15 cellular contexts compared by ENCODE assay signal in the genomic region with DNA sequence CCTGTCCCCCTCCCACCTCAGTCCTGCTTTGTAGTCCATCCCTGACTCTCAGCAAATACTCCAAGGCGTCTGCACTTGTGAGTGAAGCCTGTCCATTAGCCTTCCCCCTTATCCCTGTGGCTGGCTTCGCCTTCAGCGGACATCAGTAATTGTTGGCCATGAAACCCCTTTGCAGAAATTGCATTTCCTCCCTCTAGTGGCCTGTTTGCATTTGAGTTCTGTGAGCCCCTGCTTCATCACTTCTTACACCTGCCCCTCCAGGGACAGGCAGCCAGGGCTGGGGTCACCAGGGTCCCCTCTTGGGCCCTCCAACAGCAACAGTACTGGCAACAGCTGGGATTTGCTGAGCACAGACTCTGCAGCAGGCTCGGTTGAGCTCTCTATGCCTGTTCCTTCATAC. TPM values are rescaled to one million over a fixed set of nuclear protein-coding genes. Genes with fewer than 3 reads are reported as not detected.
A peak's percentile ranks its signal among the peaks of the same experiment; 100 is the strongest.
DNase-seq lines count a peak whose midpoint lies in the region; ATAC-seq, FAIRE-seq and TF ChIP-seq lines count a peak whose summit lies in the region.
"Had no signal": no experiment of that assay in that cellular context is flagged by ENCODE, and none has a peak within 500 bp of the region (broad histone marks: within the 10 kb centered on the region; RNA-seq: fewer than 3 reads in every experiment).

No MANE protein-coding gene starts in this region.

- TF ChIP-seq RAD21 in K562 (CRISPR knock-in tag; conservative IDR thresholded peaks at IDR 0.05 in 1 of 2, IDR thresholded peaks at IDR 0.05 in 1 of 2) = no peak

- no peak for TF ChIP-seq POLR2A in K562 (conservative IDR thresholded peaks at IDR 0.05)

- CTCF ChIA-PET in AG04450 (lab: Charles Lee) = interaction anchor here (1.0 kb wide), 1 partner anchor 8 kb away, joined by 4 read pairs; no protein-coding TSS in a partner anchor
- CTCF ChIA-PET in K562 (lab: Yijun Ruan, JAX; ENCODE audit: low intra/inter-chr PET ratio) = no interaction called here
- CTCF ChIA-PET in GM10248 (lab: Yijun Ruan, JAX) = interaction anchor here (2.1 to 17.0 kb wide), 2 partner anchors 13 to 94 kb away, joined by 8 to 550 read pairs; no protein-coding TSS in a partner anchor

- H2AFZ ChIP-seq in K562 (ENCODE audit: low read depth, low read length) = no peak overlapping the region

- no peaks in the 10 kb centered on the region for H3K4me1 Mint-ChIP-seq in stimulated activated naive B cell treated with anti-CD40 and anti-IgM and Interleukin-4, amounts not matched to agents 10 μg/mL and 1 μg/mL and 100 μg/mL, for 72 hours

- H3K36me3 Mint-ChIP-seq in stimulated activated naive B cell treated with anti-CD40 and anti-IgM and Interleukin-4, amounts not matched to agents 10 μg/mL and 1 μg/mL and 100 μg/mL, for 72 hours = peaks cover 10 to 19% of the 10 kb centered on the region in 2 donors

- peaks cover 9 to 17% of the 10 kb centered on the region in 2 donors for H3K27me3 Mint-ChIP-seq in stimulated activated naive B cell treated with anti-CD40 and anti-IgM and Interleukin-4, amounts not matched to agents 10 μg/mL and 1 μg/mL and 100 μg/mL, for 72 hours

- TF ChIP-seq EP300 in K562 (IDR thresholded peaks at IDR 0.05; ENCODE audit: low read length) = no peak

- peaks cover 3% of the 10 kb centered on the region; the same call in 1 of the 2 replicates for H3K36me3 ChIP-seq in H7 (replicated peaks; ENCODE audit: control insufficient read depth, insufficient read depth, low read length)
- H3K36me3 ChIP-seq in K562 (ENCODE audit: control insufficient read depth, insufficient read depth, low read length) = no peaks in the 10 kb centered on the region
- H3K36me3 ChIP-seq in mucosa of rectum (ENCODE audit: control insufficient read depth in 2 of 2, insufficient read depth in 2 of 2, low read length in 2 of 2) = peaks cover 3 to 12% of the 10 kb centered on the region in 2 donors
- H3K36me3 ChIP-seq: BLaER1 treated with 17β-estradiol and CSF1 and Interleukin-3, amounts not matched to agents 10 nM and 100 nM; uterus had no signal

- H3K4me3 ChIP-seq in AG04450 (ENCODE audit: low read depth, low read length) (no peak overlapping the region), H7 (ENCODE audit: insufficient read depth, low read depth, low read length) (no peak overlapping the region), K562 (no peak overlapping the region), mucosa of rectum (ENCODE audit: low read length in 2 of 2) (no peak overlapping the region)
- H3K4me3 ChIP-seq: BLaER1 treated with 17β-estradiol and CSF1 and Interleukin-3, amounts not matched to agents 10 nM and 100 nM; uterus had no signal

- BruUV-seq in K562 (replicated peaks; lab: Mats Ljungman, UMichigan) = no TSS peak

- FAIRE-seq in K562 (lab: Jason Lieb, UNC) = no peak

- H3K4me3 Mint-ChIP-seq in stimulated activated naive B cell treated with anti-CD40 and anti-IgM and Interleukin-4, amounts not matched to agents 10 μg/mL and 1 μg/mL and 100 μg/mL, for 72 hours = no peak overlapping the region

- 0% methylated on average over 4 of the region's 4 CpGs for WGBS in K562 (ENCODE audit: insufficient coverage, low coverage, missing lambda C conversion rate)

- H3K27me3 ChIP-seq in AG04450 (ENCODE audit: control insufficient read depth, insufficient read depth, low read length) (no peaks in the 10 kb centered on the region), H7 (ENCODE audit: control insufficient read depth, insufficient read depth, low read length) (no peaks in the 10 kb centered on the region), K562 (ENCODE audit: control insufficient read depth in 2 of 2, insufficient read depth in 2 of 2, low read length in 2 of 2) (peaks cover 23 to 50% of the 10 kb centered on the region in 2 experiments), mucosa of rectum (ENCODE audit: control insufficient read depth in 2 of 2, insufficient read depth in 2 of 2, low read length in 2 of 2) (no peaks in the 10 kb centered on the region)
- H3K27me3 ChIP-seq: uterus had no signal

- in situ Hi-C loops in K562 (cut with MboI) = loop anchor here (25.0 kb wide), 1 partner anchor 352 kb away; the partner anchor contains the start of gene CHSY1

- H3K27ac ChIP-seq in AG04450 (ENCODE audit: low read depth, low read length) (no peak overlapping the region), K562 (ENCODE audit: extremely low read depth, low read depth, low read length) (no peak overlapping the region), mucosa of rectum (ENCODE audit: low read depth in 2 of 2, low read length in 2 of 2) (peak overlapping the region; percentile 18 to 25)
- H3K27ac ChIP-seq: BLaER1 treated with 17β-estradiol and CSF1 and Interleukin-3, amounts not matched to agents 10 nM and 100 nM; uterus had no signal

- DNase-seq in AG04450 (ENCODE audit: low read depth, low spot score) (no peak), H7 (peak; percentile 61), K562 (ENCODE audit: extremely low read depth in 1 of 4, low spot score in 3 of 4) (no peak), GM10248 (ENCODE audit: extremely low spot score) (no peak), GF-D8 (lab: John Stamatoyannopoulos, UW) (no peak)
- no peak for DNase-seq in activated CD4-positive, alpha-beta T cell treated with anti-CD3 and anti-CD28 coated beads, Interleukin-2, amount 50 U/mL, for 1 hour
- no peak for DNase-seq in stimulated activated naive B cell treated with anti-CD40 and anti-IgM and Interleukin-4, amounts not matched to agents 10 μg/mL and 1 μg/mL and 100 μg/mL, for 72 hours
- DNase-seq: activated CD4-positive, alpha-beta T cell treated with anti-CD3 and anti-CD28 coated beads for 1 hour; activated T-cell treated with anti-CD3 and anti-CD28 coated beads, Interleukin-2, amount 50 U/mL, for 48 hours; anterior cingulate cortex; GOT3; NCI-H524 treated with DMSO at 0.1 percent for 48 hours had no signal

- POLR2A ChIA-PET in AG04450 (lab: Yijun Ruan, JAX) = no interaction called here
- POLR2A ChIA-PET in K562 (lab: Yijun Ruan, JAX) = interaction anchor here (0.7 kb wide), 1 partner anchor 476 kb away, joined by 3 read pairs; no protein-coding TSS in a partner anchor
- POLR2A ChIA-PET in GM10248 (lab: Yijun Ruan, JAX) = interaction anchor here (0.6 kb wide), 1 partner anchor 275 kb away, joined by 5 read pairs; no protein-coding TSS in a partner anchor

- no peaks in the 10 kb centered on the region for H3K9me1 ChIP-seq in K562 (ENCODE audit: control insufficient read depth, insufficient read depth, low read length)

- no peak overlapping the region for H3K27ac Mint-ChIP-seq in stimulated activated naive B cell treated with anti-CD40 and anti-IgM and Interleukin-4, amounts not matched to agents 10 μg/mL and 1 μg/mL and 100 μg/mL, for 72 hours

- no peaks in the 10 kb centered on the region for H3K4me1 ChIP-seq in K562 (replicated peaks in 1 of 2; ENCODE audit: control insufficient read depth in 2 of 2, insufficient read depth in 2 of 2, low read length in 2 of 2)
- peaks cover 0 to 3% of the 10 kb centered on the region in 2 donors for H3K4me1 ChIP-seq in mucosa of rectum (ENCODE audit: control insufficient read depth in 2 of 2, insufficient read depth in 2 of 2, low read length in 2 of 2)
- H3K4me1 ChIP-seq: uterus had no signal

- H4K20me1 ChIP-seq in K562 (replicated peaks; ENCODE audit: control insufficient read depth, insufficient read depth, low read length) = no peaks in the 10 kb centered on the region
- H4K20me1 ChIP-seq: BLaER1 treated with 17β-estradiol and CSF1 and Interleukin-3, amounts not matched to agents 10 nM and 100 nM had no signal

- H3K9me3 ChIP-seq in AG04450 (ENCODE audit: control insufficient read depth, insufficient read depth, low read length) (peaks cover 14% of the 10 kb centered on the region), K562 (replicated peaks; ENCODE audit: control insufficient read depth, insufficient read depth, low read depth, low read length) (no peaks in the 10 kb centered on the region), mucosa of rectum (ENCODE audit: control insufficient read depth in 2 of 2, low read length in 2 of 2) (no peaks in the 10 kb centered on the region)
- H3K9me3 ChIP-seq: BLaER1 treated with 17β-estradiol and CSF1 and Interleukin-3, amounts not matched to agents 10 nM and 100 nM; uterus had no signal

- H3K9ac ChIP-seq in K562 (ENCODE audit: insufficient read depth in 1 of 2, low read depth in 2 of 2, low read length in 2 of 2) (no peak overlapping the region), mucosa of rectum (ENCODE audit: low read depth in 1 of 2, low read length in 2 of 2) (no peak overlapping the region)
- H3K9ac ChIP-seq: BLaER1 treated with 17β-estradiol and CSF1 and Interleukin-3, amounts not matched to agents 10 nM and 100 nM had no signal

- H3K79me2 ChIP-seq in K562 (ENCODE audit: control insufficient read depth, insufficient read depth, low read length) = no peaks in the 10 kb centered on the region

- intact Hi-C loops in K562 (cut with micrococcal nuclease) = no loop called here

- peaks cover 0 to 3% of the 10 kb centered on the region in 2 donors for H3K9me3 Mint-ChIP-seq in stimulated activated naive B cell treated with anti-CD40 and anti-IgM and Interleukin-4, amounts not matched to agents 10 μg/mL and 1 μg/mL and 100 μg/mL, for 72 hours

- TF ChIP-seq CTCF in AG04450 (IDR thresholded peaks at IDR 0.05; ENCODE audit: low read depth, low read length) = peak; percentile 44
- peak in 2 of 3 experiments; percentile 14 to 18; a peak in 1 of 6 replicates for TF ChIP-seq CTCF in K562 (IDR thresholded peaks at IDR 0.05 in 2 of 3, conservative IDR thresholded peaks at IDR 0.05 in 1 of 3; ENCODE audit: insufficient read depth in 2 of 3, low read depth in 1 of 3, low read length in 3 of 3)
- no peak for TF ChIP-seq CTCF in GM10248 (IDR thresholded peaks at IDR 0.05; ENCODE audit: control extremely low read depth, extremely low read depth, low read depth, missing control alignments)

- ATAC-seq in K562 = no peak; the same call in 2 of the 3 replicates
- ATAC-seq in stimulated activated naive B cell treated with anti-CD40 and anti-IgM and Interleukin-4, amounts not matched to agents 10 μg/mL and 1 μg/mL and 100 μg/mL, for 72 hours (replicated peaks) = no peak

- H3K4me2 ChIP-seq in K562 (ENCODE audit: insufficient read depth, low read length) = no peak overlapping the region

RNA-seq across cellular contexts. Expression of gene LRRK1, which starts 9.0 kb away (rescaled TPM):
- polyA plus RNA-seq in AG04450 (2011; rRNA removed) (5.6 and 6.4 TPM in 2 replicates), K562 (2011; rRNA removed) (0.24 and 0.34 TPM in 2 replicates), K562 (2014; fragmentation: Illumina TruSeq; extraction: Trizol) (0.06 and 0.09 TPM in 2 replicates), K562 (2014; fragmentation: Nextera tagmentation; extraction: Ambion mirVana) (under 1 TPM; 0.01 to 0.03 TPM), K562 (2014; rRNA removed) (0.20 and 0.27 TPM in 2 replicates)
- 12.2 and 17.3 TPM in 2 replicates for polyA minus RNA-seq in AG04450 (2011; rRNA and poly(A)+ RNA removed)
- 3.3 and 6.6 TPM in 2 replicates for total RNA-seq in H7 (2014; rRNA removed; shearing (Covaris generic))
- 0.28 and 1.9 TPM in 2 replicates for total RNA-seq in K562 (2011; cell fraction: chromatin; rRNA removed; ENCODE audit: low replicate concordance)
- 1.2 and 1.4 TPM in 2 replicates for total RNA-seq in K562 (2011; cell fraction: nucleolus; rRNA removed)
- total RNA-seq in K562 (2011; cell fraction: nucleoplasm; rRNA removed) = 0.23 and 0.44 TPM in 2 replicates
- total RNA-seq in K562 (2014; rRNA removed) (0.16 and 1.5 TPM in 2 replicates), K562 (2014; rRNA removed; fragmentation: Illumina TruSeq; extraction: Trizol) (0.03 and 0.11 TPM in 2 replicates), K562 (2015; rRNA removed; fragmentation: Illumina TruSeq; extraction: Trizol) (0.04 and 0.11 TPM in 2 replicates), K562 (2021) (0.25 and 0.49 TPM in 2 replicates)
- polyA plus RNA-seq in K562 (2011; cell fraction: cytosol; rRNA removed) = 0.40 and 0.55 TPM in 2 replicates
- polyA plus RNA-seq in K562 (2011; cell fraction: nucleus; rRNA removed) = 0.47 and 1.5 TPM in 2 replicates
- polyA plus RNA-seq in K562 (2012) = 0.20 and 0.43 TPM in 2 replicates
- polyA minus RNA-seq in K562 (2011; rRNA and poly(A)+ RNA removed) = 0.07 and 0.27 TPM in 2 replicates
- polyA minus RNA-seq in K562 (2011; cell fraction: cytosol; rRNA and poly(A)+ RNA removed) = 0.82 TPM in 1 of 2 replicates, not detected in the other
- polyA minus RNA-seq in K562 (2011; cell fraction: nucleus; rRNA and poly(A)+ RNA removed) = 0.27 and 2.0 TPM in 2 replicates

RNA-seq across cellular contexts. Expression of gene ALDH1A3, which starts 30.5 kb away (rescaled TPM):
- 19.5 and 20.6 TPM in 2 replicates for polyA plus RNA-seq in AG04450 (2011; rRNA removed)
- polyA minus RNA-seq in AG04450 (2011; rRNA and poly(A)+ RNA removed) = 10.3 and 14.5 TPM in 2 replicates
- 25.6 and 25.9 TPM in 2 replicates for total RNA-seq in H7 (2014; rRNA removed; shearing (Covaris generic))
- total RNA-seq in K562 (2011; cell fraction: chromatin; rRNA removed; ENCODE audit: low replicate concordance) = not detected in 2 replicates
- not detected in 2 replicates for total RNA-seq in K562 (2011; cell fraction: nucleolus; rRNA removed)
- not detected in 2 replicates for total RNA-seq in K562 (2011; cell fraction: nucleoplasm; rRNA removed)
- total RNA-seq in K562 (2014; rRNA removed) = not detected in 2 replicates
- not detected in 2 replicates for total RNA-seq in K562 (2014; rRNA removed; fragmentation: Illumina TruSeq; extraction: Trizol)
- total RNA-seq in K562 (2015; rRNA removed; fragmentation: Illumina TruSeq; extraction: Trizol) = not detected in 2 replicates
- total RNA-seq in K562 (2021) = 0.38 and 0.40 TPM in 2 replicates
- not detected in 2 replicates for polyA plus RNA-seq in K562 (2011; rRNA removed)
- polyA plus RNA-seq in K562 (2011; cell fraction: cytosol; rRNA removed) = not detected in 2 replicates
- not detected in 2 replicates for polyA plus RNA-seq in K562 (2011; cell fraction: nucleus; rRNA removed)
- not detected in 2 replicates for polyA plus RNA-seq in K562 (2012)
- not detected in 2 replicates for polyA plus RNA-seq in K562 (2014; fragmentation: Illumina TruSeq; extraction: Trizol)
- polyA plus RNA-seq in K562 (2014; fragmentation: Nextera tagmentation; extraction: Ambion mirVana) = not detected
- not detected in 2 replicates for polyA plus RNA-seq in K562 (2014; rRNA removed)
- polyA minus RNA-seq in K562 (2011; rRNA and poly(A)+ RNA removed) = not detected in 2 replicates
- polyA minus RNA-seq in K562 (2011; cell fraction: cytosol; rRNA and poly(A)+ RNA removed) = not detected in 2 replicates
- polyA minus RNA-seq in K562 (2011; cell fraction: nucleus; rRNA and poly(A)+ RNA removed) = not detected in 2 replicates

Comparison
In these comparisons a context has a peak if more than half of its experiments do, and no peak if none do; other contexts are left out.
1. H3K27ac ChIP-seq: peak in mucosa of rectum (2 of 2); none in AG04450 (single experiment) and K562 (single experiment).
2. RNA of gene ALDH1A3, which starts 30.5 kb away (total RNA-seq): 25.6 to 25.9 TPM in H7; 0.38 to 0.40 TPM in K562; every median in the first group is over 10 times any median in the second.